In the genomic region with DNA sequence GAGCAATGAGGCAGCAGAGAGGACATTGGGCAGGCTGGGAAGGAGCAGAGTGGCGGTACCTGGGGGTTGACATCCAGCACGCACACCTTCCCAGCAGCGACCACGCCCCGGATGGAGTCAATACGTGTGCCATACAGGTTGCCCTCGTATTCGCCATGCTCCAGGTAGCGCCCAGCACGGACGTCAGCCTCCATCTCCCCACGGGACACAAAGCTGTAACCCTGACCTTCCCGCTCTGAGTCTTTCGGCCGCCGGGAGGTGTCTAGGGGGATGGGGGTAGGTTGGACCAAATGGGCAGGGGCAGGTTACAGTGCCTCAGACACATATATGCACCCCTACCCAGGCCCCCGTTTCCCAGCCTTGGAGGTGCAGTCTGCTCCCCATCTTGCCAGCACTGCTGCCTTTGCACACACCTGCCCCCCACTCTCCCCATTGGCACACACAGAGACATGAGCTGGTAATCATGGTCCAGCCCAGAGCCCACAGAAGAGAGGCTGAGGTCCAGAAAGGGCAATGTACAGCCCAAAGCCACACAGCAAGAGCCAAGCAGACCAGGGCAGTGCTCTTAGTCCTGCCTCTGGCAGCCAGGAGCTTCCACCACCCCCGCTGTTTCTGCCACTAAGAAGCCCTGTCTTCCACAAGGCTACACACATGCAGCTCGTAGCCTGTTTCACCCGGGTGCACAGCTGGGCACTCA, we compare ENCODE assay signal across 15 cellular contexts. TPM values are rescaled to one million over a fixed set of nuclear protein-coding genes. Genes with fewer than 3 reads are reported as not detected.
DNase-seq lines count a peak whose midpoint lies in the region; ATAC-seq, FAIRE-seq and TF ChIP-seq lines count a peak whose summit lies in the region.
"Had no signal": no experiment of that assay in that cellular context is flagged by ENCODE, and none has a peak within 500 bp of the region (broad histone marks: within the 10 kb centered on the region; RNA-seq: fewer than 3 reads in every experiment).

No MANE protein-coding gene starts in this region.

- DNase-seq in Right ventricle myocardium inferior (ENCODE audit: missing footprints) (peak; percentile 57), left ventricle myocardium superior (no peak), SJCRH30 (no peak), kidney (peak; percentile 58), skeletal muscle cell (ENCODE audit: low read depth) (peak; percentile 13), NCI-H2029 (lab: John Stamatoyannopoulos, UW) (no peak)
- DNase-seq in stimulated activated naive CD8-positive, alpha-beta T cell treated with anti-CD3 and anti-CD28 coated beads, Interleukin-15, amount 100 ng/mL, for 72 hours = no peak
- DNase-seq: DMS79, GOT3 had no signal

- TF ChIP-seq CTCF in kidney (IDR thresholded peaks at IDR 0.05; ENCODE audit: borderline replicate concordance, extremely low read depth, insufficient read depth) = no peak

- peaks cover 8% of the 10 kb centered on the region for H3K4me1 Mint-ChIP-seq in stimulated activated naive CD8-positive, alpha-beta T cell treated with anti-CD3 and anti-CD28 coated beads, Interleukin-15, amount 100 ng/mL, for 72 hours

- no peaks in the 10 kb centered on the region for H3K36me3 ChIP-seq in SJCRH30
- H3K36me3 ChIP-seq in kidney (ENCODE audit: control insufficient read depth in 1 of 2, insufficient read depth in 2 of 2, low read length in 2 of 2) = no peaks in the 10 kb centered on the region
- H3K36me3 ChIP-seq: BLaER1, HAP-1 had no signal

- peak overlapping the region; percentile 56 for H3K27ac ChIP-seq in SJCRH30
- no peak overlapping the region for H3K27ac ChIP-seq in kidney (ENCODE audit: low read depth in 2 of 2, low read length in 2 of 2)
- H3K27ac ChIP-seq: 22Rv1, BLaER1 had no signal

- FAIRE-seq in kidney (lab: Jason Lieb, UNC) = no peak

- H3K9ac ChIP-seq in kidney (ENCODE audit: low read length in 2 of 2) = no peak overlapping the region
- H3K9ac ChIP-seq: BLaER1 had no signal

- no peak overlapping the region for H3K27ac Mint-ChIP-seq in stimulated activated naive CD8-positive, alpha-beta T cell treated with anti-CD3 and anti-CD28 coated beads, Interleukin-15, amount 100 ng/mL, for 72 hours
- H3K27ac Mint-ChIP-seq: CD8-positive, alpha-beta memory T cell had no signal

- intact Hi-C loops in Right ventricle myocardium inferior (cut with DNase I) (loop anchor here (2.0 kb wide), 1 partner anchor 27 kb away; a partner anchor contains a TSS), left ventricle myocardium superior (cut with micrococcal nuclease) (no loop called here), kidney (cut with DNase I) (no loop called here)

- H3K9me3 ChIP-seq in SJCRH30 (replicated peaks) (no peaks in the 10 kb centered on the region), kidney (ENCODE audit: control insufficient read depth in 1 of 2, low read length in 2 of 2) (no peaks in the 10 kb centered on the region)
- H3K9me3 ChIP-seq: BLaER1, HAP-1 had no signal

- H3K4me3 Mint-ChIP-seq in stimulated activated naive CD8-positive, alpha-beta T cell treated with anti-CD3 and anti-CD28 coated beads, Interleukin-15, amount 100 ng/mL, for 72 hours = no peak overlapping the region
- H3K4me3 Mint-ChIP-seq: CD8-positive, alpha-beta memory T cell had no signal

- peaks cover 16% of the 10 kb centered on the region for H3K4me1 ChIP-seq in SJCRH30
- peaks cover 0 to 2% of the 10 kb centered on the region in 2 donors for H3K4me1 ChIP-seq in kidney (ENCODE audit: control insufficient read depth in 1 of 2, insufficient read depth in 1 of 2, low read depth in 1 of 2, low read length in 2 of 2)
- H3K4me1 ChIP-seq: BLaER1, HAP-1 had no signal

- H3K9me3 Mint-ChIP-seq in stimulated activated naive CD8-positive, alpha-beta T cell treated with anti-CD3 and anti-CD28 coated beads, Interleukin-15, amount 100 ng/mL, for 72 hours = no peaks in the 10 kb centered on the region
- H3K9me3 Mint-ChIP-seq: CD8-positive, alpha-beta memory T cell had no signal

- ATAC-seq in Right ventricle myocardium inferior (no peak), left ventricle myocardium superior (no peak), GM21717 (IDR thresholded peaks at IDR 0.05; ENCODE audit: unreplicated experiment) (no peak)
- ATAC-seq in stimulated activated naive CD8-positive, alpha-beta T cell treated with anti-CD3 and anti-CD28 coated beads, Interleukin-15, amount 100 ng/mL, for 72 hours = no peak

- H3K27me3 ChIP-seq in SJCRH30 = no peaks in the 10 kb centered on the region
- H3K27me3 ChIP-seq: BLaER1 had no signal

- H3K4me3 ChIP-seq in SJCRH30 (no peak overlapping the region), kidney (ENCODE audit: low read length in 2 of 2) (no peak overlapping the region), skeletal muscle cell (ENCODE audit: low read depth, low read length) (no peak overlapping the region)
- H3K4me3 ChIP-seq: BLaER1, HAP-1 had no signal

- H3K27me3 Mint-ChIP-seq in stimulated activated naive CD8-positive, alpha-beta T cell treated with anti-CD3 and anti-CD28 coated beads, Interleukin-15, amount 100 ng/mL, for 72 hours = no peaks in the 10 kb centered on the region

RNA-seq across cellular contexts. Expression of a gene that starts 27.5 kb away (rescaled TPM):
- total RNA-seq in Right ventricle myocardium inferior (16.2 TPM), left ventricle myocardium superior (17.1 TPM), kidney (1.2 TPM)
- 16.3 and 17.4 TPM in 2 replicates for total RNA-seq in SJCRH30 (2014; rRNA removed; shearing (Covaris generic))
- 2.7 TPM for polyA plus RNA-seq in kidney (ENCODE audit: insufficient read depth, low read depth, low replicate concordance)

RNA-seq across cellular contexts. Expression of a gene that starts 32.9 kb away (rescaled TPM):
- total RNA-seq in Right ventricle myocardium inferior (16.6 TPM), left ventricle myocardium superior (19.1 TPM), kidney (1.2 TPM)
- total RNA-seq in SJCRH30 (2014; rRNA removed; shearing (Covaris generic)) = not detected in 2 replicates
- 3.1 TPM for polyA plus RNA-seq in kidney (ENCODE audit: insufficient read depth, low read depth, low replicate concordance)
- total RNA-seq: CD8-positive, alpha-beta memory T cell; G401 had no signal
- polyA plus RNA-seq: CD8-positive, alpha-beta memory T cell had no signal

RNA-seq across cellular contexts. Expression of a gene that starts 46.9 kb away (rescaled TPM):
- 43.0 TPM for total RNA-seq in Right ventricle myocardium inferior
- total RNA-seq in left ventricle myocardium superior = 55.5 TPM
- total RNA-seq in SJCRH30 (2014; rRNA removed; shearing (Covaris generic)) = 6.6 and 11.3 TPM in 2 replicates
- 5.8 TPM for total RNA-seq in kidney
- 3.2 TPM for polyA plus RNA-seq in kidney (ENCODE audit: insufficient read depth, low read depth, low replicate concordance)
- polyA plus RNA-seq: CD8-positive, alpha-beta memory T cell had no signal

Comparison
In these comparisons a context has a peak if more than half of its experiments do, and no peak if none do; other contexts are left out.
1. DNase-seq: peak in Right ventricle myocardium inferior (single experiment), kidney (single experiment) and skeletal muscle cell (single experiment); none in left ventricle myocardium superior (single experiment), SJCRH30 (0 of 2), stimulated activated naive CD8-positive, alpha-beta T cell treated with anti-CD3 and anti-CD28 coated beads, Interleukin-15, amount 100 ng/mL, for 72 hours (0 of 2) and NCI-H2029 (single experiment).